Comparison of ENCODE assay signal across 2 cellular contexts in genomic region chr19:1652471-1653299, GRCh38.
TF ChIP-seq lines count a peak whose summit lies in the region.

Gene TCF3, minus strand, starts transcription at chr19:1652615. Its CDS starts 2,367 bp downstream, at chr19:1650248.

TF ChIP-seq in IMR-90, 13 proteins besides CTCF, POLR2A, EP300 and RAD21 (continued from another document):
- TF ChIP-seq USF2 (IDR thresholded peaks at IDR 0.05; ENCODE audit: low read depth, low read length): no peak
- TF ChIP-seq MAZ (IDR thresholded peaks at IDR 0.05; ENCODE audit: borderline replicate concordance, low read depth, low read length): peak; percentile 77; the same call in 1 of the 2 replicates
- no peak for TF ChIP-seq MAFK (IDR thresholded peaks at IDR 0.05; ENCODE audit: low read depth, low read length)
- TF ChIP-seq CHD1 (IDR thresholded peaks at IDR 0.05; ENCODE audit: low read depth, low read length): no peak
- TF ChIP-seq SMC3 (IDR thresholded peaks at IDR 0.05; ENCODE audit: low read depth, low read length): no peak
- TF ChIP-seq NFE2L2 (IDR thresholded peaks at IDR 0.05; ENCODE audit: low read depth, low read length): no peak
- TF ChIP-seq CEBPB (IDR thresholded peaks at IDR 0.05; ENCODE audit: low read depth, low read length): peak; percentile 92
- no peak for TF ChIP-seq RFX5 (IDR thresholded peaks at IDR 0.05; ENCODE audit: low read depth, low read length)
- peak; percentile 84 for TF ChIP-seq RCOR1 (IDR thresholded peaks at IDR 0.05; ENCODE audit: insufficient replicate concordance, low read length)
- TF ChIP-seq ELK1 (IDR thresholded peaks at IDR 0.05; ENCODE audit: borderline replicate concordance, low read depth, low read length): no peak
- peak; percentile 64; the same call in 1 of the 2 replicates for TF ChIP-seq BHLHE40 (IDR thresholded peaks at IDR 0.05; ENCODE audit: low read depth, low read length)
TF ChIP-seq in IMR-90: peak in this region for 5.

TF ChIP-seq in endothelial cell of umbilical vein, 7 proteins besides CTCF, POLR2A, EP300 and RAD21 (continued from another document):
- no peak for TF ChIP-seq JUN (IDR thresholded peaks at IDR 0.05; ENCODE audit: borderline replicate concordance, insufficient read depth, insufficient read length, low read depth)
- TF ChIP-seq POLR2AphosphoS5 (IDR thresholded peaks at IDR 0.05; ENCODE audit: insufficient read depth, low read depth, low read length): peak; percentile 80
- no peak for TF ChIP-seq GATA2 (IDR thresholded peaks at IDR 0.05; ENCODE audit: insufficient read depth, insufficient read length, low read depth, low read length)
